Comparison of ENCODE assay signal across 27 cellular contexts in the genomic region with DNA sequence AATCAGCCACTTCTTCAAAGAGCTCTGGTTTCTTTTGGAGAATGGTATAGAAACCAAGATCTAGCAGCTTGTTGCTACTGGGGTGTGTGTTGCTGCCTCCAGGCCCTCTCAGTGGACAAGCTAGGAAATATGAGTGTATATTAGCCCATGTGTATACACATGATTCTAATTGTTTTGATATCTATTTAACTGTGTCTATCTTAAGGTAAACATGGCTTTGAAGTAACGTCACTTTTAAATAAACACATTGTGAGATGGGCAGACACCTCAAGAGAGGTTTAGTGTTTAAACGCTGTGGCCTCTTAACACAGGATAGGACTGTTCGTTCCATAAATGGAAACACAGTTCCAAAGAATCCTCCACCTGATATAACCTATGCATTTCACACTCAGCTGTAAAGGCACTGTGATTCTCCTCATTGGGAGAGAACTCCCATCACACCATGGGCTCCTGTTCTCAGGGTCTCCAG.
"Had no signal": no experiment of that assay in that cellular context is flagged by ENCODE, and none has a peak within 500 bp of the region (broad histone marks: within the 10 kb centered on the region; RNA-seq: fewer than 3 reads in every experiment).

No MANE protein-coding gene starts in this region.

- H3K27me3 Mint-ChIP-seq: activated CD4-positive, alpha-beta memory T cell treated with anti-CD3 and anti-CD28 coated beads, Interleukin-2, amount 10 ng/mL, durations not matched to agents 7 days and 5 days; activated CD4-positive, alpha-beta T cell treated with anti-CD3 and anti-CD28 coated beads for 36 hours; activated naive CD8-positive, alpha-beta T cell; activated T-helper 17 cell treated with anti-CD3 and anti-CD28 coated beads, Interleukin-2, amount 50 U/mL, for 72 hours; T-helper 17 cell had no signal

- H3K4me3 ChIP-seq: colonic mucosa had no signal

- H3K9me3 Mint-ChIP-seq: activated CD4-positive, alpha-beta memory T cell treated with anti-CD3 and anti-CD28 coated beads, Interleukin-2, amount 10 ng/mL, durations not matched to agents 7 days and 5 days; activated T-helper 17 cell treated with anti-CD3 and anti-CD28 coated beads, Interleukin-2, amount 50 U/mL, for 72 hours had no signal

- H3K36me3 ChIP-seq: brain microvascular endothelial cell, colonic mucosa had no signal

- H3K4me1 Mint-ChIP-seq: activated CD4-positive, alpha-beta T cell treated with anti-CD3 and anti-CD28 coated beads for 36 hours; activated T-helper 17 cell treated with anti-CD3 and anti-CD28 coated beads, Interleukin-2, amount 50 U/mL, for 72 hours; T-helper 17 cell had no signal

- H3K27ac ChIP-seq: brain microvascular endothelial cell, colonic mucosa had no signal

- DNase-seq: activated CD4-positive, alpha-beta memory T cell treated with anti-CD3 and anti-CD28 coated beads, Interleukin-2, amount 10 ng/mL, durations not matched to agents 7 days and 5 days; activated CD4-positive, alpha-beta T cell treated with anti-CD3 and anti-CD28 coated beads for 36 hours; activated CD4-positive, alpha-beta T cell treated with anti-CD3 and anti-CD28 coated beads, Interleukin-2, amount 50 U/mL, for 1 hour; activated CD4-positive, CD25-positive, alpha-beta regulatory T cell; activated gamma-delta T cell; activated naive CD4-positive, alpha-beta T cell treated with anti-CD3 and anti-CD28 coated beads for 36 hours; activated T-cell treated with anti-CD3 and anti-CD28 coated beads for 4 hours; activated T-cell treated with anti-CD3 and anti-CD28 coated beads, Interleukin-2, amount 50 U/mL, for 48 hours; amygdala; brain microvascular endothelial cell; caudate nucleus; colonic mucosa; Karpas-422; NCI-H1105 treated with DMSO at 0.1 percent for 48 hours; NCI-H1436 treated with DMSO at 0.1 percent for 48 hours; NCI-H187; NCI-H2171; NCI-H226; NCI-H69; PC-3; SHP77 treated with DMSO at 0.1 percent for 48 hours; T-helper 17 cell; T1000 had no signal

- FAIRE-seq: astrocyte, TTC549 had no signal

- H3K9me3 ChIP-seq: colonic mucosa had no signal

- H3K27ac Mint-ChIP-seq: activated CD4-positive, alpha-beta memory T cell treated with anti-CD3 and anti-CD28 coated beads, Interleukin-2, amount 10 ng/mL, durations not matched to agents 7 days and 5 days; activated CD4-positive, alpha-beta T cell treated with anti-CD3 and anti-CD28 coated beads for 36 hours; activated naive CD4-positive, alpha-beta T cell treated with anti-CD3 and anti-CD28 coated beads for 36 hours; activated naive CD8-positive, alpha-beta T cell; activated T-helper 17 cell treated with anti-CD3 and anti-CD28 coated beads, Interleukin-2, amount 50 U/mL, for 72 hours; T-helper 17 cell had no signal

- H3K4me3 Mint-ChIP-seq: activated CD4-positive, alpha-beta memory T cell treated with anti-CD3 and anti-CD28 coated beads, Interleukin-2, amount 10 ng/mL, durations not matched to agents 7 days and 5 days; activated CD4-positive, alpha-beta T cell treated with anti-CD3 and anti-CD28 coated beads for 36 hours; activated naive CD4-positive, alpha-beta T cell treated with anti-CD3 and anti-CD28 coated beads for 36 hours; activated naive CD8-positive, alpha-beta T cell; activated T-helper 17 cell treated with anti-CD3 and anti-CD28 coated beads, Interleukin-2, amount 50 U/mL, for 72 hours; T-helper 17 cell had no signal

- H3K27me3 ChIP-seq: brain microvascular endothelial cell, colonic mucosa had no signal

- H3K4me1 ChIP-seq: colonic mucosa had no signal

- ATAC-seq: activated CD4-positive, alpha-beta T cell treated with anti-CD3 and anti-CD28 coated beads for 36 hours; activated T-helper 17 cell treated with anti-CD3 and anti-CD28 coated beads, Interleukin-2, amount 50 U/mL, for 72 hours; PC-3; T-helper 17 cell had no signal
